ENCODE assay signal across 12 cellular contexts in genomic region chr2:197297262-197297661, GRCh38. TPM values are rescaled to one million over a fixed set of nuclear protein-coding genes. Genes with fewer than 3 reads are reported as not detected.
DNase-seq lines count a peak whose midpoint lies in the region; ATAC-seq lines count a peak whose summit lies in the region.
"Had no signal": no experiment of that assay in that cellular context is flagged by ENCODE, and none has a peak within 500 bp of the region (broad histone marks: within the 10 kb centered on the region; RNA-seq: fewer than 3 reads in every experiment).

No MANE protein-coding gene starts in this region.

- no peaks in the 10 kb centered on the region for H3K27me3 Mint-ChIP-seq in activated CD4-positive, alpha-beta memory T cell treated with anti-CD3 and anti-CD28 coated beads for 36 hours
- H3K27me3 Mint-ChIP-seq in naive thymus-derived CD8-positive, alpha-beta T cell, result no peaks in the 10 kb centered on the region

- DNase-seq in NOMO-1 treated with DMSO at 0.1 percent for 48 hours (lab: John Stamatoyannopoulos, UW; ENCODE audit: unreplicated experiment), result peak; percentile 42
- DNase-seq in NOMO-1 treated with dmso at 0.1 percent for 144 hours (lab: John Stamatoyannopoulos, UW; ENCODE audit: unreplicated experiment), result no peak
- DNase-seq in activated CD4-positive, alpha-beta memory T cell treated with anti-CD3 and anti-CD28 coated beads for 36 hours, result no peak
- no peak for DNase-seq in naive thymus-derived CD8-positive, alpha-beta T cell
- DNase-seq in sciatic nerve (ENCODE audit: low spot score), result no peak
- no peak for DNase-seq in NCI-H748 treated with DMSO at 0.1 percent for 48 hours (lab: John Stamatoyannopoulos, UW)
- DNase-seq in NCI-H1694 (lab: John Stamatoyannopoulos, UW), result no peak
- DNase-seq: 8988T, activated gamma-delta T cell, KG1, NCI-H226 had no signal

- intact Hi-C loops in activated CD4-positive, alpha-beta memory T cell treated with anti-CD3 and anti-CD28 coated beads for 36 hours (cut with micrococcal nuclease), result loop anchor here (1.0 to 2.0 kb wide), 4 partner anchors 10 to 81 kb away; no protein-coding TSS in a partner anchor
- intact Hi-C loops in sciatic nerve (cut with DNase I), result no loop called here

- ATAC-seq in HG03432 (IDR thresholded peaks at IDR 0.05; ENCODE audit: unreplicated experiment) (peak; percentile 27), sciatic nerve (no peak)
- ATAC-seq in naive thymus-derived CD8-positive, alpha-beta T cell, result no peak

- peak overlapping the region; percentile 53 for H3K4me3 Mint-ChIP-seq in activated CD4-positive, alpha-beta memory T cell treated with anti-CD3 and anti-CD28 coated beads for 36 hours
- H3K4me3 Mint-ChIP-seq in naive thymus-derived CD8-positive, alpha-beta T cell, result peak overlapping the region; percentile 64 to 85 (median 77)

- CTCF ChIA-PET in activated CD4-positive, alpha-beta memory T cell treated with anti-CD3 and anti-CD28 coated beads for 36 hours (lab: Charles Lee), result no interaction called here

- peaks cover 2% of the 10 kb centered on the region for H3K9me3 Mint-ChIP-seq in activated CD4-positive, alpha-beta memory T cell treated with anti-CD3 and anti-CD28 coated beads for 36 hours
- H3K9me3 Mint-ChIP-seq in naive thymus-derived CD8-positive, alpha-beta T cell, result peaks cover 0 to 17% (median 0%) of the 10 kb centered on the region in 9 donors

- peaks cover 49% of the 10 kb centered on the region for H3K36me3 Mint-ChIP-seq in activated CD4-positive, alpha-beta memory T cell treated with anti-CD3 and anti-CD28 coated beads for 36 hours
- peaks cover 12 to 37% (median 34%) of the 10 kb centered on the region in 3 donors for H3K36me3 Mint-ChIP-seq in naive thymus-derived CD8-positive, alpha-beta T cell

- H3K27ac Mint-ChIP-seq in activated CD4-positive, alpha-beta memory T cell treated with anti-CD3 and anti-CD28 coated beads for 36 hours, result peak overlapping the region; percentile 100
- peak overlapping the region; percentile 93 to 98 (median 95) for H3K27ac Mint-ChIP-seq in naive thymus-derived CD8-positive, alpha-beta T cell

- POLR2A ChIA-PET in activated CD4-positive, alpha-beta memory T cell treated with anti-CD3 and anti-CD28 coated beads for 36 hours (lab: Charles Lee), result interaction anchor here (1.0 to 7.3 kb wide), 8 partner anchors 10 to 93 kb away, joined by 3 to 101 read pairs (median 4); partner anchors contain the start of gene ANKRD44
- POLR2A ChIA-PET in naive thymus-derived CD8-positive, alpha-beta T cell (lab: Charles Lee), result interaction anchor here (0.8 to 6.7 kb wide), 9 partner anchors 10 to 1032 kb away, joined by 3 to 129 read pairs (median 5); partner anchors contain the start of gene ANKRD44

- peaks cover 95% of the 10 kb centered on the region for H3K4me1 Mint-ChIP-seq in activated CD4-positive, alpha-beta memory T cell treated with anti-CD3 and anti-CD28 coated beads for 36 hours (ENCODE audit: low read depth)
- peaks cover 59 to 100% (median 93%) of the 10 kb centered on the region in 4 donors for H3K4me1 Mint-ChIP-seq in naive thymus-derived CD8-positive, alpha-beta T cell

RNA-seq across cellular contexts. Expression of gene ANKRD44, which starts 13.3 kb away (rescaled TPM):
- total RNA-seq in activated CD4-positive, alpha-beta memory T cell treated with anti-CD3 and anti-CD28 coated beads for 36 hours, result 100 to 1,000 TPM; 123 to 125 TPM
- total RNA-seq in naive thymus-derived CD8-positive, alpha-beta T cell, result 100 to 1,000 TPM; 269 to 279 TPM
- 10 to 100 TPM; 85.8 to 96.1 (median 94.2) TPM for polyA plus RNA-seq in naive thymus-derived CD8-positive, alpha-beta T cell
- 77.8 TPM for total RNA-seq in sciatic nerve
